In genomic region chr4:17761062-17761461, GRCh38 we compare ENCODE assay signal across 35 cellular contexts. TPM values are rescaled to one million over a fixed set of nuclear protein-coding genes. Genes with fewer than 3 reads are reported as not detected.
"Had no signal": no experiment of that assay in that cellular context is flagged by ENCODE, and none has a peak within 500 bp of the region (broad histone marks: within the 10 kb centered on the region; RNA-seq: fewer than 3 reads in every experiment).

No MANE protein-coding gene starts in this region.

- H3K4me1 Mint-ChIP-seq: activated CD4-positive, alpha-beta T cell treated with anti-CD3 and anti-CD28 coated beads, Interleukin-2, amount 10 ng/mL, durations not matched to agents 24 days and 14 days had no signal

- H3K4me3 Mint-ChIP-seq: activated CD4-positive, alpha-beta T cell treated with anti-CD3 and anti-CD28 coated beads, Interleukin-2, amount 10 ng/mL, durations not matched to agents 24 days and 14 days; activated CD8-positive, alpha-beta T cell treated with anti-CD3 and anti-CD28 coated beads for 36 hours; activated naive CD8-positive, alpha-beta T cell treated with anti-CD3 and anti-CD28 coated beads for 36 hours; activated T-cell treated with anti-CD3 and anti-CD28 coated beads, Interleukin-2, amount 50 U/mL, for 72 hours; activated T-helper 17 cell treated with anti-CD3 and anti-CD28 coated beads, Interleukin-2, amount 50 U/mL, for 72 hours had no signal

- H3K27me3 Mint-ChIP-seq: activated CD8-positive, alpha-beta T cell treated with anti-CD3 and anti-CD28 coated beads for 36 hours; activated naive CD8-positive, alpha-beta T cell treated with anti-CD3 and anti-CD28 coated beads for 36 hours had no signal

- H3K27ac Mint-ChIP-seq: activated CD4-positive, alpha-beta T cell treated with anti-CD3 and anti-CD28 coated beads, Interleukin-2, amount 10 ng/mL, durations not matched to agents 24 days and 14 days; activated CD8-positive, alpha-beta T cell treated with anti-CD3 and anti-CD28 coated beads for 36 hours; activated naive CD8-positive, alpha-beta T cell treated with anti-CD3 and anti-CD28 coated beads for 36 hours; activated T-cell treated with anti-CD3 and anti-CD28 coated beads, Interleukin-2, amount 50 U/mL, for 72 hours; activated T-helper 17 cell treated with anti-CD3 and anti-CD28 coated beads, Interleukin-2, amount 50 U/mL, for 72 hours had no signal

- H3K4me3 ChIP-seq: MG63, SJCRH30, SK-N-MC had no signal

- H3K9me3 Mint-ChIP-seq: activated CD4-positive, alpha-beta T cell treated with anti-CD3 and anti-CD28 coated beads, Interleukin-2, amount 10 ng/mL, durations not matched to agents 24 days and 14 days; activated naive CD8-positive, alpha-beta T cell treated with anti-CD3 and anti-CD28 coated beads for 36 hours; activated T-helper 17 cell treated with anti-CD3 and anti-CD28 coated beads, Interleukin-2, amount 50 U/mL, for 72 hours had no signal

- H3K36me3 ChIP-seq: brain microvascular endothelial cell, MG63, SJCRH30 had no signal

- H3K27me3 ChIP-seq: brain microvascular endothelial cell, MG63, SJCRH30 had no signal

- DNase-seq: activated CD4-positive, alpha-beta T cell treated with anti-CD3 and anti-CD28 coated beads, Interleukin-2, amount 10 ng/mL, durations not matched to agents 24 days and 14 days; activated CD4-positive, alpha-beta T cell treated with anti-CD3 and anti-CD28 coated beads, Interleukin-2, amount 50 U/mL, for 4 hours; activated CD8-positive, alpha-beta T cell treated with anti-CD3 and anti-CD28 coated beads for 36 hours; activated effector memory CD4-positive, alpha-beta T cell treated with anti-CD3 and anti-CD28 coated beads, Interleukin-2, amount 50 U/mL, for 16 hours; activated naive CD4-positive, alpha-beta T cell; activated naive CD4-positive, alpha-beta T cell treated with anti-CD3 and anti-CD28 coated beads, Interleukin-2, amount 50 U/mL, for 16 hours; activated naive CD8-positive, alpha-beta T cell treated with anti-CD3 and anti-CD28 coated beads for 36 hours; activated T-cell treated with anti-CD3 and anti-CD28 coated beads, Interleukin-2, amount 50 U/mL, for 1 hour; activated T-cell treated with anti-CD3 and anti-CD28 coated beads, Interleukin-2, amount 50 U/mL, for 72 hours; amniotic stem cell; aorta; brain microvascular endothelial cell; central memory CD4-positive, alpha-beta T cell; MG63; NCI-H1092 treated with DMSO at 0.1 percent for 48 hours; NCI-H1417; NCI-H146; NCI-H187; NCI-H2081; NCI-H2171 treated with DMSO at 0.1 percent for 48 hours; NCI-H2227 treated with DMSO at 0.1 percent for 48 hours; NCI-H446; NCI-H510A treated with DMSO at 0.1 percent for 48 hours; NCI-H526 treated with DMSO at 0.1 percent for 48 hours; NCI-H774; SHP77; SJCRH30; SW 1271; T-helper 1 cell; T-helper 2 cell; T-helper 9 cell had no signal

- H3K36me3 Mint-ChIP-seq: activated naive CD8-positive, alpha-beta T cell treated with anti-CD3 and anti-CD28 coated beads for 36 hours had no signal

- H3K27ac ChIP-seq: brain microvascular endothelial cell, SJCRH30, SK-N-MC had no signal

- H3K9me3 ChIP-seq: MG63 had no signal

- ATAC-seq: activated CD8-positive, alpha-beta T cell treated with anti-CD3 and anti-CD28 coated beads for 36 hours; activated T-cell treated with anti-CD3 and anti-CD28 coated beads, Interleukin-2, amount 50 U/mL, for 72 hours; activated T-helper 17 cell treated with anti-CD3 and anti-CD28 coated beads, Interleukin-2, amount 50 U/mL, for 72 hours; Panc1 had no signal

RNA-seq across cellular contexts. Expression of gene FAM184B, which starts 20.4 kb away (rescaled TPM):
- total RNA-seq: activated CD4-positive, alpha-beta T cell treated with anti-CD3 and anti-CD28 coated beads, Interleukin-2, amount 10 ng/mL, durations not matched to agents 24 days and 14 days; activated CD8-positive, alpha-beta memory T cell treated with anti-CD3 and anti-CD28 coated beads for 36 hours; activated T-cell treated with anti-CD3 and anti-CD28 coated beads, Interleukin-2, amount 50 U/mL, for 72 hours; activated T-helper 17 cell treated with anti-CD3 and anti-CD28 coated beads, Interleukin-2, amount 50 U/mL, for 72 hours; aorta had no signal

RNA-seq across cellular contexts. Expression of gene NCAPG, which starts 49.7 kb away (rescaled TPM):
- polyA plus RNA-seq: aorta had no signal
